ENCODE assay signal across 18 cellular contexts in the genomic region with DNA sequence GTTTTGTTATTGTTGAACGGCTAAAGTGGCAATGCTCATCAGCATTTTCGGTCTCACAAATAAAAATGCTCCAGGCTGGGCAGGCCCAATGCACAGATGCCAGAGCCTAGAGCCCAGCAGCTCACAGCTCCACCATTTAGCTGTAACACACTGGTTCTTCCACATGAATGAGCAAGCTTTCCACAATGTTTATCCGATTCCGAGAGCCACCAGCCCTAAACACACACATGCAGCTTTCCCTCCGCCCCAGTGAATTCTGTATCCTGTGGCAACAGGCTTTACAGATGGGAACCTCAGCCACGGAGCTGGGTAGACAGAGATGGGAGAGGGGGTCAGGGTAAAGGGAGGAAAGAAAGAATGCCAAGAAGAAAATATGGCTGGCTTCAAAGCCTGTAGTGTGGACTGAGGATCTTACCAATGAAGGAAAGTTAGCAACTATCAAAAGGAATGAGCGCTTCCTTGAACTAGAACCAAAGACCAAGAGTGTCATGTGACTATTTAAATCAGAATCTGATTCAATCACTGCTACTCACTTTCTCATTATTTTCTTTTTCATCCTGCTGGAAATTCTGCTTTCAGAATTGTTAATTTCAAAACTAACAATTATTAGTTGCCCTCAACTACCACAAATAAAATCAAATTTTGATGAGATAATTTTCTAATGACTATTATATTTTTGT.
A peak's percentile ranks its signal among the peaks of the same experiment; 100 is the strongest.
DNase-seq lines count a peak whose midpoint lies in the region; ATAC-seq and TF ChIP-seq lines count a peak whose summit lies in the region.
"Had no signal": no experiment of that assay in that cellular context is flagged by ENCODE, and none has a peak within 500 bp of the region (broad histone marks: within the 10 kb centered on the region; RNA-seq: fewer than 3 reads in every experiment).

No MANE protein-coding gene starts in this region.

- no peaks in the 10 kb centered on the region for H3K9me2 ChIP-seq in MM.1S (replicated peaks; ENCODE audit: insufficient read depth, low read length)

- H3K27me3 ChIP-seq in thyroid gland (no peaks in the 10 kb centered on the region), MM.1S (replicated peaks; ENCODE audit: insufficient read depth, low read length) (no peaks in the 10 kb centered on the region), Peyer's patch (no peaks in the 10 kb centered on the region)
- H3K27me3 ChIP-seq: hepatocyte had no signal

- H3K9ac ChIP-seq in MM.1S (ENCODE audit: low read length), result no peak overlapping the region

- no peaks in the 10 kb centered on the region for H3F3A ChIP-seq in MM.1S (ENCODE audit: insufficient read depth, low read length)

- 44 to 45% methylated on average over 7 of the region's 7 CpGs for WGBS in thyroid gland, 2 donors

- H3K9me3 ChIP-seq in thyroid gland, result no peaks in the 10 kb centered on the region
- H3K9me3 ChIP-seq in MM.1S (replicated peaks; ENCODE audit: insufficient read depth, low read length), result no peaks in the 10 kb centered on the region
- H3K9me3 ChIP-seq in Peyer's patch, result no peaks in the 10 kb centered on the region
- H3K9me3 ChIP-seq: lower lobe of right lung had no signal

- H3K4me2 ChIP-seq in MM.1S (ENCODE audit: low read depth, low read length), result no peak overlapping the region
- H3K4me2 ChIP-seq: hepatocyte had no signal

- TF ChIP-seq POLR2A in thyroid gland (IDR thresholded peaks at IDR 0.05), result no peak
- TF ChIP-seq POLR2A in Peyer's patch (IDR thresholded peaks at IDR 0.05), result no peak

- intact Hi-C loops in thyroid gland (cut with DNase I), result no loop called here

- peaks cover 5% of the 10 kb centered on the region; the same call in 1 of the 2 replicates for H3K79me2 ChIP-seq in MM.1S (ENCODE audit: low read length)

- H3K4me1 ChIP-seq in thyroid gland (peaks cover 27 to 50% of the 10 kb centered on the region in 2 donors), MM.1S (ENCODE audit: low read length) (peaks cover 20% of the 10 kb centered on the region), Peyer's patch (peaks cover 0 to 7% (median 0%) of the 10 kb centered on the region in 4 donors)

- peak in 2 of 3 experiments; percentile 48 to 78 for DNase-seq in NCI-H1417 (lab: John Stamatoyannopoulos, UW)
- DNase-seq in NCI-H1417 treated with DMSO at 0.1 percent for 48 hours (lab: John Stamatoyannopoulos, UW), result no peak
- peak; percentile 77 for DNase-seq in astrocyte of the spinal cord (ENCODE audit: low read depth, low spot score)
- DNase-seq in left kidney (ENCODE audit: low read depth, low spot score), result peak; percentile 86
- peak; percentile 51 to 72 for DNase-seq in thyroid gland
- no peak for DNase-seq in MM.1S
- DNase-seq in Peyer's patch, result no peak
- DNase-seq: activated naive CD4-positive, alpha-beta T cell treated with anti-CD3 and anti-CD28 coated beads, Interleukin-2, amount 10 ng/mL, durations not matched to agents 7 days and 5 days; CD4-positive, CD25-positive, alpha-beta regulatory T cell; central memory CD4-positive, alpha-beta T cell; lower lobe of right lung; NCI-H510A treated with DMSO at 0.1 percent for 48 hours; occipital lobe had no signal

- H3K36me3 ChIP-seq in thyroid gland, result no peaks in the 10 kb centered on the region
- H3K36me3 ChIP-seq in MM.1S (replicated peaks; ENCODE audit: insufficient read depth, low read length), result no peaks in the 10 kb centered on the region
- no peaks in the 10 kb centered on the region for H3K36me3 ChIP-seq in Peyer's patch

- H4K20me1 ChIP-seq in MM.1S (ENCODE audit: insufficient read depth, low read length), result 0 out of 2 replicates have a peak, but pooled peaks cover 6% of the 10 kb centered on the region

- H2AFZ ChIP-seq in MM.1S (ENCODE audit: low read length), result no peak overlapping the region
- H2AFZ ChIP-seq: hepatocyte had no signal

- H3K4me3 ChIP-seq in astrocyte of the spinal cord (ENCODE audit: low read depth, low read length) (no peak overlapping the region), thyroid gland (replicated peaks in 1 of 3) (no peak overlapping the region), MM.1S (ENCODE audit: low read length) (no peak overlapping the region), Peyer's patch (no peak overlapping the region)
- H3K4me3 ChIP-seq: hepatocyte, lower lobe of right lung had no signal

- in situ Hi-C loops in astrocyte of the spinal cord (cut with HindIII; ENCODE audit: low sequenced_read_pairs), result no loop called here

- TF ChIP-seq CTCF in astrocyte of the spinal cord (IDR thresholded peaks at IDR 0.05; ENCODE audit: low read depth, low read length), result no peak
- TF ChIP-seq CTCF in thyroid gland (IDR thresholded peaks at IDR 0.05), result no peak
- TF ChIP-seq CTCF in MM.1S (IDR thresholded peaks at IDR 0.05; ENCODE audit: low read length), result no peak
- no peak for TF ChIP-seq CTCF in Peyer's patch (IDR thresholded peaks at IDR 0.05)

- no peak for ATAC-seq in GM21360 (IDR thresholded peaks at IDR 0.05; ENCODE audit: unreplicated experiment)
- ATAC-seq: esophagus mucosa, lower lobe of right lung, Right ventricle myocardium inferior had no signal

- H3K27ac ChIP-seq in thyroid gland, result peak overlapping the region; percentile 13 to 37 (median 24)
- H3K27ac ChIP-seq in MM.1S (ENCODE audit: low read length), result no peak overlapping the region
- H3K27ac ChIP-seq in Peyer's patch, result no peak overlapping the region
- H3K27ac ChIP-seq: 22Rv1, hepatocyte, lower lobe of right lung had no signal

Comparison
In these comparisons a context has a peak if more than half of its experiments do, and no peak if none do; other contexts are left out.
1. DNase-seq: peak in NCI-H1417 (2 of 3), astrocyte of the spinal cord (single experiment), left kidney (single experiment) and thyroid gland (2 of 2); none in NCI-H1417 treated with DMSO at 0.1 percent for 48 hours (single experiment), MM.1S (single experiment) and Peyer's patch (0 of 3).
2. H3K27ac ChIP-seq: peak in thyroid gland (3 of 3); none in MM.1S (single experiment) and Peyer's patch (0 of 4).